In the genomic region with DNA sequence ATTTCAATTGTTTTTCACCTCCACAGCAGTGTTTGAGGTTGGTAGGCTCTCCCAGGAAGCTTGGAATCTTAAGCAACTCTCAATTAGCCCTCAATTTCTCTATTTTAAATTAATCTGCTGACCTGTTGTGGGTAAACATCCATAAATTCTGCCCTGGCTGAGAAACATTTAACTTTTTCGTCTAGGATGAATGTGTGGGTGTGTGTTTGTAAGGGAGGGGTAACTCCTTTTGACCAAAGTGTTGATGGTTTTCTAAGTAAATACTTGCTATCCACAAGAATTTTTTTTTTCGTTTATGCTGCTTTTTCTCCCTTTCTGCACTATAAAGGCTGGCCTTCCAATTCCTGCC, we compare ENCODE assay signal across 1 cellular context.
TF ChIP-seq lines count a peak whose summit lies in the region.

No MANE protein-coding gene starts in this region.

TF ChIP-seq in H1, 55 proteins besides CTCF, POLR2A, EP300 and RAD21 (continued from another document):
- TF ChIP-seq ASH2L (IDR thresholded peaks at IDR 0.05; ENCODE audit: low read length) (no peak), CHD2 (IDR thresholded peaks at IDR 0.05; ENCODE audit: low read length) (no peak), SUZ12 (IDR thresholded peaks at IDR 0.05; ENCODE audit: low read length) (no peak), BCL11A (IDR thresholded peaks at IDR 0.05; ENCODE audit: low read depth in 2 of 2, low read length in 2 of 2) (no peak), RBBP5 (IDR thresholded peaks at IDR 0.05; ENCODE audit: borderline replicate concordance, low read depth, low read length) (no peak), SAP30 (IDR thresholded peaks at IDR 0.05; ENCODE audit: insufficient read depth, insufficient replicate concordance, low read length) (no peak), CTBP2 (IDR thresholded peaks at IDR 0.05; ENCODE audit: borderline replicate concordance, insufficient read depth, insufficient read length, low read length) (no peak)
